In genomic region chr21:16082038-16082816, GRCh38 we compare ENCODE assay signal across 8 cellular contexts.
A peak's percentile ranks its signal among the peaks of the same experiment; 100 is the strongest.
DNase-seq lines count a peak whose midpoint lies in the region; ATAC-seq and TF ChIP-seq lines count a peak whose summit lies in the region.

No MANE protein-coding gene starts in this region.

- H3K36me3 ChIP-seq in SU-DHL-6 (ENCODE audit: low read length): no peaks in the 10 kb centered on the region
- no peaks in the 10 kb centered on the region for H3K36me3 ChIP-seq in transverse colon

- in situ Hi-C loops in transverse colon (cut with MboI; ENCODE audit: low pct_ligation_motif_present in 1 of 4, low pct_unique_long_range_greater_than_20kb in 1 of 4, low sequenced_read_pairs in 3 of 4): loop anchor here in 2 of 4 donors (25.0 kb wide), 1 partner anchor 255 kb away; no protein-coding TSS in a partner anchor

- peak overlapping the region; percentile 10 for H3K4me2 ChIP-seq in SU-DHL-6 (ENCODE audit: low read depth, low read length, poor library complexity, severe bottlenecking)

- H3K4me1 ChIP-seq in right cardiac atrium (ENCODE audit: control insufficient read depth, insufficient read depth, low read length) (no peaks in the 10 kb centered on the region), transverse colon (no peaks in the 10 kb centered on the region)

- H3K36me3 Mint-ChIP-seq in activated T-helper 17 cell treated with anti-CD3 and anti-CD28 coated beads, Interleukin-2, amount 50 U/mL, for 72 hours (ENCODE audit: low read depth): no peaks in the 10 kb centered on the region
- no peaks in the 10 kb centered on the region for H3K36me3 Mint-ChIP-seq in activated CD4-positive, alpha-beta T cell treated with anti-CD3 and anti-CD28 coated beads, Interleukin-2, amount 10 ng/mL, durations not matched to agents 24 days and 14 days (ENCODE audit: low read depth)

- peak; percentile 53 for ATAC-seq in HG02759 (IDR thresholded peaks at IDR 0.05; ENCODE audit: unreplicated experiment)
- ATAC-seq in right cardiac atrium: no peak
- ATAC-seq in activated T-helper 17 cell treated with anti-CD3 and anti-CD28 coated beads, Interleukin-2, amount 50 U/mL, for 72 hours (replicated peaks): no peak

- TF ChIP-seq CTCF in AG09309 (IDR thresholded peaks at IDR 0.05; ENCODE audit: control insufficient read depth, insufficient read depth, low read depth, low read length, missing control alignments): peak; percentile 14
- no peak for TF ChIP-seq CTCF in SU-DHL-6 (IDR thresholded peaks at IDR 0.05; ENCODE audit: insufficient read depth, low read length, poor library complexity, severe bottlenecking)
- TF ChIP-seq CTCF in transverse colon (IDR thresholded peaks at IDR 0.05): peak in 3 of 5 experiments; percentile 28 to 41 (median 32)

- H3K9me2 ChIP-seq in SU-DHL-6 (replicated peaks; ENCODE audit: insufficient read depth, low read length): no peaks in the 10 kb centered on the region

- no peak overlapping the region for H2AFZ ChIP-seq in SU-DHL-6 (ENCODE audit: low read depth, low read length, severe bottlenecking)

- H3K27me3 ChIP-seq in SU-DHL-6 (ENCODE audit: low read length): no peaks in the 10 kb centered on the region
- H3K27me3 ChIP-seq in right cardiac atrium (ENCODE audit: control insufficient read depth, insufficient read depth): no peaks in the 10 kb centered on the region
- H3K27me3 ChIP-seq in transverse colon: no peaks in the 10 kb centered on the region

- TF ChIP-seq POLR2A in transverse colon (IDR thresholded peaks at IDR 0.05): no peak

- H3K4me3 ChIP-seq in AG09309 (ENCODE audit: control insufficient read depth, low read depth, low read length): no peak overlapping the region
- H3K4me3 ChIP-seq in SU-DHL-6 (ENCODE audit: insufficient read depth, low read length, poor library complexity, severe bottlenecking): no peak overlapping the region
- H3K4me3 ChIP-seq in right cardiac atrium (ENCODE audit: low read length): peak overlapping the region; percentile 45
- H3K4me3 ChIP-seq in transverse colon: no peak overlapping the region

- H4K20me1 ChIP-seq in SU-DHL-6 (ENCODE audit: low read depth, low read length): no peaks in the 10 kb centered on the region

- DNase-seq in AG09309 (ENCODE audit: low read depth) (no peak), right cardiac atrium (no peak), transverse colon (no peak), epidermal melanocyte (ENCODE audit: insufficient read length, low spot score) (no peak)
- DNase-seq in activated CD4-positive, alpha-beta T cell treated with anti-CD3 and anti-CD28 coated beads, Interleukin-2, amount 10 ng/mL, durations not matched to agents 24 days and 14 days: no peak

- no peak overlapping the region for H3K4me3 Mint-ChIP-seq in activated T-helper 17 cell treated with anti-CD3 and anti-CD28 coated beads, Interleukin-2, amount 50 U/mL, for 72 hours
- no peak overlapping the region for H3K4me3 Mint-ChIP-seq in activated CD4-positive, alpha-beta T cell treated with anti-CD3 and anti-CD28 coated beads, Interleukin-2, amount 10 ng/mL, durations not matched to agents 24 days and 14 days

- no peaks in the 10 kb centered on the region for H3K9me3 ChIP-seq in SU-DHL-6 (ENCODE audit: insufficient read depth, low read length)
- H3K9me3 ChIP-seq in right cardiac atrium (ENCODE audit: control insufficient read depth, low read length): no peaks in the 10 kb centered on the region
- no peaks in the 10 kb centered on the region for H3K9me3 ChIP-seq in transverse colon

- H3K27ac Mint-ChIP-seq in activated T-helper 17 cell treated with anti-CD3 and anti-CD28 coated beads, Interleukin-2, amount 50 U/mL, for 72 hours: no peak overlapping the region
- no peak overlapping the region for H3K27ac Mint-ChIP-seq in activated CD4-positive, alpha-beta T cell treated with anti-CD3 and anti-CD28 coated beads, Interleukin-2, amount 10 ng/mL, durations not matched to agents 24 days and 14 days

- H3K9ac ChIP-seq in SU-DHL-6 (ENCODE audit: low read length): no peak overlapping the region

- H3K27ac ChIP-seq in SU-DHL-6 (ENCODE audit: low read depth, low read length) (no peak overlapping the region), right cardiac atrium (ENCODE audit: low read length) (no peak overlapping the region), transverse colon (no peak overlapping the region)

- H3K79me2 ChIP-seq in SU-DHL-6 (ENCODE audit: insufficient read depth, low read length): no peaks in the 10 kb centered on the region

- H3F3A ChIP-seq in SU-DHL-6 (ENCODE audit: insufficient read depth): no peaks in the 10 kb centered on the region

- no peaks in the 10 kb centered on the region for H3K4me1 Mint-ChIP-seq in activated T-helper 17 cell treated with anti-CD3 and anti-CD28 coated beads, Interleukin-2, amount 50 U/mL, for 72 hours
- no peaks in the 10 kb centered on the region for H3K4me1 Mint-ChIP-seq in activated CD4-positive, alpha-beta T cell treated with anti-CD3 and anti-CD28 coated beads, Interleukin-2, amount 10 ng/mL, durations not matched to agents 24 days and 14 days

- no peaks in the 10 kb centered on the region for H3K9me3 Mint-ChIP-seq in activated T-helper 17 cell treated with anti-CD3 and anti-CD28 coated beads, Interleukin-2, amount 50 U/mL, for 72 hours
- no peaks in the 10 kb centered on the region for H3K9me3 Mint-ChIP-seq in activated CD4-positive, alpha-beta T cell treated with anti-CD3 and anti-CD28 coated beads, Interleukin-2, amount 10 ng/mL, durations not matched to agents 24 days and 14 days

- WGBS in right cardiac atrium: 46% methylated on average over 6 of the region's 6 CpGs
- 52 to 54% methylated on average over 6 of the region's 6 CpGs for WGBS in transverse colon (ENCODE audit: low coverage in 1 of 2), 2 donors

- TF ChIP-seq EP300 in transverse colon (IDR thresholded peaks at IDR 0.05; ENCODE audit: low read depth): no peak

- H3K27me3 Mint-ChIP-seq in activated T-helper 17 cell treated with anti-CD3 and anti-CD28 coated beads, Interleukin-2, amount 50 U/mL, for 72 hours: no peaks in the 10 kb centered on the region
- H3K27me3 Mint-ChIP-seq in activated CD4-positive, alpha-beta T cell treated with anti-CD3 and anti-CD28 coated beads, Interleukin-2, amount 10 ng/mL, durations not matched to agents 24 days and 14 days: no peaks in the 10 kb centered on the region

- intact Hi-C loops in right cardiac atrium (cut with DNase I) (loop anchor here (5.0 to 10.0 kb wide), 5 partner anchors 113 to 253 kb away; no protein-coding TSS in a partner anchor), transverse colon (cut with DNase I; ENCODE audit: low total_unique reads) (no loop called here)
- intact Hi-C loops in activated CD4-positive, alpha-beta T cell treated with anti-CD3 and anti-CD28 coated beads, Interleukin-2, amount 10 ng/mL, durations not matched to agents 24 days and 14 days (cut with micrococcal nuclease): loop anchor here (5.0 kb wide), 1 partner anchor 250 kb away; no protein-coding TSS in a partner anchor
